ENCODE assay signal across 39 cellular contexts in genomic region chr1:94015489-94015817, GRCh38.
"Had no signal": no experiment of that assay in that cellular context is flagged by ENCODE, and none has a peak within 500 bp of the region (broad histone marks: within the 10 kb centered on the region; RNA-seq: fewer than 3 reads in every experiment).

No MANE protein-coding gene starts in this region.

- ATAC-seq: activated CD4-positive, alpha-beta T cell treated with anti-CD3 and anti-CD28 coated beads for 36 hours; activated CD4-positive, CD25-positive, alpha-beta regulatory T cell treated with anti-CD3 and anti-CD28 coated beads, Interleukin-2, amount 50 U/mL, for 24 hours; activated CD8-positive, alpha-beta memory T cell treated with anti-CD3 and anti-CD28 coated beads, Interleukin-2, amount 10 ng/mL, durations not matched to agents 7 days and 5 days; body of pancreas; PC-3; WTC11 had no signal

- H3K27ac ChIP-seq: adrenal gland, body of pancreas, Peyer's patch, SJSA1 had no signal

- DNase-seq: activated CD4-positive, alpha-beta T cell treated with anti-CD3 and anti-CD28 coated beads for 36 hours; activated CD4-positive, alpha-beta T cell treated with anti-CD3 and anti-CD28 coated beads, Interleukin-2, amount 10 ng/mL, durations not matched to agents 7 days and 5 days; activated CD4-positive, alpha-beta T cell treated with anti-CD3 and anti-CD28 coated beads, Interleukin-2, amount 50 U/mL, for 48 hours; activated CD8-positive, alpha-beta memory T cell treated with anti-CD3 and anti-CD28 coated beads for 24 hours; activated CD8-positive, alpha-beta memory T cell treated with anti-CD3 and anti-CD28 coated beads, Interleukin-2, amount 10 ng/mL, durations not matched to agents 7 days and 5 days; activated CD8-positive, alpha-beta memory T cell treated with anti-CD3 and anti-CD28 coated beads, Interleukin-2, amount 50 U/mL, for 48 hours; activated gamma-delta T cell; activated naive CD4-positive, alpha-beta T cell treated with anti-CD3 and anti-CD28 coated beads for 36 hours; adrenal gland; body of pancreas; central memory CD4-positive, alpha-beta T cell; Kasumi-1; KG1; MM.1S; MV-4-11; NCI-H1092; NCI-H1436 treated with DMSO at 0.1 percent for 48 hours; NCI-H187; NCI-H2029 treated with DMSO at 0.1 percent for 48 hours; NCI-H2107; NCI-H2171; NCI-H510A; NCI-H526; NCI-H748 treated with DMSO at 0.1 percent for 48 hours; NK-92 treated with Interleukin-12 subunit alpha and Interleukin-12 subunit beta, amount 100 ng/mL, for 24 hours; PC-3; Peyer's patch; RPMI8226; SHP77 treated with DMSO at 0.1 percent for 48 hours; SK-N-SH had no signal

- H3K4me3 Mint-ChIP-seq: activated CD4-positive, alpha-beta T cell treated with anti-CD3 and anti-CD28 coated beads for 36 hours; activated CD4-positive, alpha-beta T cell treated with anti-CD3 and anti-CD28 coated beads, Interleukin-2, amount 10 ng/mL, durations not matched to agents 7 days and 5 days; activated CD8-positive, alpha-beta memory T cell treated with anti-CD3 and anti-CD28 coated beads, Interleukin-2, amount 10 ng/mL, durations not matched to agents 7 days and 5 days; activated naive CD4-positive, alpha-beta T cell treated with anti-CD3 and anti-CD28 coated beads for 36 hours; T-helper 1 cell treated with Interleukin-12 subunit alpha and Interleukin-12 subunit beta and Interleukin-4 antibody, amounts not matched to agents 30 μg/mL and 1 μg/mL, for 36 hours; T-helper 2 cell treated with Interferon-gamma antibody and Interleukin-4, amounts not matched to agents 5 μg/mL and 100 μg/mL, for 36 hours; WTC11 had no signal

- H3K36me3 Mint-ChIP-seq: activated CD8-positive, alpha-beta memory T cell treated with anti-CD3 and anti-CD28 coated beads, Interleukin-2, amount 10 ng/mL, durations not matched to agents 7 days and 5 days; activated naive CD4-positive, alpha-beta T cell treated with anti-CD3 and anti-CD28 coated beads, Interleukin-2, amount 50 U/mL, for 72 hours; WTC11 had no signal

- H3K9ac ChIP-seq: SK-N-SH had no signal

- H3K4me2 ChIP-seq: SK-N-SH had no signal

- H3K27ac Mint-ChIP-seq: activated CD4-positive, alpha-beta T cell treated with anti-CD3 and anti-CD28 coated beads for 36 hours; activated naive CD4-positive, alpha-beta T cell treated with anti-CD3 and anti-CD28 coated beads for 36 hours; activated naive CD4-positive, alpha-beta T cell treated with anti-CD3 and anti-CD28 coated beads, Interleukin-2, amount 50 U/mL, for 72 hours; activated T-helper 2 cell treated with anti-CD3 and anti-CD28 coated beads, Interferon-gamma antibody, Interleukin-2, Interleukin-4, amounts not matched to agents 10 μg/mL and 5 μg/mL and 100 μg/mL, durations not matched to agents 14 hours and 24 hours and 36 hours; WTC11 had no signal

- H3K9me3 Mint-ChIP-seq: activated CD4-positive, alpha-beta T cell treated with anti-CD3 and anti-CD28 coated beads, Interleukin-2, amount 10 ng/mL, durations not matched to agents 7 days and 5 days; activated naive CD4-positive, alpha-beta T cell treated with anti-CD3 and anti-CD28 coated beads for 36 hours; activated naive CD4-positive, alpha-beta T cell treated with anti-CD3 and anti-CD28 coated beads, Interleukin-2, amount 50 U/mL, for 72 hours; activated T-helper 2 cell treated with anti-CD3 and anti-CD28 coated beads, Interferon-gamma antibody, Interleukin-2, Interleukin-4, amounts not matched to agents 10 μg/mL and 5 μg/mL and 100 μg/mL, durations not matched to agents 14 hours and 24 hours and 36 hours; T-helper 1 cell treated with Interleukin-12 subunit alpha and Interleukin-12 subunit beta and Interleukin-4 antibody, amounts not matched to agents 30 μg/mL and 1 μg/mL, for 36 hours; T-helper 2 cell treated with Interferon-gamma antibody and Interleukin-4, amounts not matched to agents 5 μg/mL and 100 μg/mL, for 36 hours; WTC11 had no signal

- H3K36me3 ChIP-seq: adrenal gland, Peyer's patch, SJSA1 had no signal

- H3K9me3 ChIP-seq: adrenal gland, body of pancreas, Peyer's patch, SJSA1, SK-N-SH had no signal

- H3K27me3 ChIP-seq: adrenal gland, body of pancreas, Peyer's patch, SJSA1 had no signal

- FAIRE-seq: astrocyte, TTC549 had no signal

- H3K4me1 ChIP-seq: adrenal gland, body of pancreas had no signal

- H3K4me3 ChIP-seq: adrenal gland, body of pancreas, Peyer's patch, SJSA1 had no signal
